In genomic region chr20:1263853-1264252, GRCh38 we compare ENCODE assay signal across 24 cellular contexts. TPM values are rescaled to one million over a fixed set of nuclear protein-coding genes. Genes with fewer than 3 reads are reported as not detected.
A peak's percentile ranks its signal among the peaks of the same experiment; 100 is the strongest.
DNase-seq lines count a peak whose midpoint lies in the region; ATAC-seq and TF ChIP-seq lines count a peak whose summit lies in the region.
"Had no signal": no experiment of that assay in that cellular context is flagged by ENCODE, and none has a peak within 500 bp of the region (broad histone marks: within the 10 kb centered on the region; RNA-seq: fewer than 3 reads in every experiment).

No MANE protein-coding gene starts in this region.

- no peak for TF ChIP-seq CTCF in cardiac fibroblast (IDR thresholded peaks at IDR 0.05; ENCODE audit: low read depth, low read length)

- H3K4me1 Mint-ChIP-seq in naive thymus-derived CD8-positive, alpha-beta T cell: peaks cover 27 to 51% (median 49%) of the 10 kb centered on the region in 4 donors

- POLR2A ChIA-PET in naive thymus-derived CD8-positive, alpha-beta T cell (lab: Charles Lee): interaction anchor here (1.1 to 1.6 kb wide), 2 partner anchors 14 to 27 kb away, joined by 3 read pairs; no protein-coding TSS in a partner anchor

- ATAC-seq in naive thymus-derived CD8-positive, alpha-beta T cell: no peak

- H3K4me3 ChIP-seq in cardiac fibroblast (replicated peaks in 1 of 2; ENCODE audit: low read depth in 2 of 2, low read length in 2 of 2): no peak overlapping the region
- H3K4me3 ChIP-seq: sigmoid colon, tibial artery had no signal

- H3K27ac Mint-ChIP-seq in naive thymus-derived CD8-positive, alpha-beta T cell: peak overlapping the region; percentile 71 to 100 (median 99)
- H3K27ac Mint-ChIP-seq: IgD-negative memory B cell had no signal

- H3K36me3 Mint-ChIP-seq in naive thymus-derived CD8-positive, alpha-beta T cell: peaks cover 0 to 4% (median 0%) of the 10 kb centered on the region in 3 donors
- H3K36me3 Mint-ChIP-seq: CD4-positive, alpha-beta memory T cell; IgD-negative memory B cell had no signal

- in situ Hi-C loops in KBM-7 (cut with MboI; ENCODE audit: low pct_unique_long_range_greater_than_20kb, low sequenced_read_pairs): no loop called here

- peaks cover 0 to 8% (median 0%) of the 10 kb centered on the region in 5 donors for H3K27me3 Mint-ChIP-seq in naive thymus-derived CD8-positive, alpha-beta T cell

- peak overlapping the region in 8 of 10 donors; percentile 28 to 97 (median 66) for H3K4me3 Mint-ChIP-seq in naive thymus-derived CD8-positive, alpha-beta T cell

- peaks cover 0 to 3% (median 0%) of the 10 kb centered on the region in 9 donors for H3K9me3 Mint-ChIP-seq in naive thymus-derived CD8-positive, alpha-beta T cell
- H3K9me3 Mint-ChIP-seq: IgD-negative memory B cell had no signal

- DNase-seq in DMS53 (lab: John Stamatoyannopoulos, UW) (peak; percentile 23), DMS53 treated with DMSO at 0.1 percent for 48 hours (lab: John Stamatoyannopoulos, UW; ENCODE audit: unreplicated experiment) (no peak), KBM-7 (peak; percentile 7), cardiac fibroblast (ENCODE audit: low read depth in 2 of 2) (peak; percentile 30 to 51), NCI-H69 (lab: John Stamatoyannopoulos, UW) (no peak), DMS79 (lab: John Stamatoyannopoulos, UW) (no peak), NCI-H1092 treated with DMSO at 0.1 percent for 48 hours (lab: John Stamatoyannopoulos, UW) (no peak)
- DNase-seq in naive thymus-derived CD8-positive, alpha-beta T cell: no peak
- DNase-seq: activated CD4-positive, alpha-beta T cell treated with anti-CD3 and anti-CD28 coated beads for 4 hours; activated T-cell treated with anti-CD3 and anti-CD28 coated beads for 4 hours; amniotic stem cell; CD4-positive, alpha-beta memory T cell; GDM1; kidney; NCI-H1105; NCI-H2227 treated with DMSO at 0.1 percent for 48 hours; SHP77 treated with DMSO at 0.1 percent for 48 hours; sigmoid colon; stimulated activated CD4-positive, alpha-beta T cell treated with anti-CD3 and anti-CD28 coated beads, Interleukin-4, amount 100 ng/mL, for 1 hour; stimulated activated CD8-positive, alpha-beta memory T cell treated with anti-CD3 and anti-CD28 coated beads, Interleukin-4, amount 100 ng/mL, for 48 hours; tibial artery had no signal

RNA-seq across cellular contexts. Expression of gene SNPH, which starts 2.2 kb away (rescaled TPM):
- total RNA-seq in naive thymus-derived CD8-positive, alpha-beta T cell: 10 to 100 TPM; 25.7 to 26.6 TPM
- 10 to 100 TPM in 1 of 3 donors, 1 to 10 TPM in 2; 5.2 to 13.5 (median 6.3) TPM for polyA plus RNA-seq in naive thymus-derived CD8-positive, alpha-beta T cell

RNA-seq across cellular contexts. Expression of gene RAD21L1, which starts 38.0 kb away (rescaled TPM):
- total RNA-seq in naive thymus-derived CD8-positive, alpha-beta T cell: under 1 TPM in 1 of 2 experiments, not detected in 1; 0.49 TPM
- not detected for polyA plus RNA-seq in naive thymus-derived CD8-positive, alpha-beta T cell
- total RNA-seq: kidney; omental fat pad; sigmoid colon; T-helper 2 cell treated with Interferon-gamma antibody and Interleukin-4, amounts not matched to agents 100 ng/mL and 5 ng/mL, for 36 hours had no signal
- polyA plus RNA-seq: CD4-positive, alpha-beta memory T cell; IgD-negative memory B cell; sigmoid colon had no signal

Comparison
In these comparisons a context has a peak if more than half of its experiments do, and no peak if none do; other contexts are left out.
1. DNase-seq: peak in DMS53 (single experiment), KBM-7 (single experiment) and cardiac fibroblast (2 of 2); none in DMS53 treated with DMSO at 0.1 percent for 48 hours (single experiment), naive thymus-derived CD8-positive, alpha-beta T cell (0 of 10), NCI-H69 (single experiment), DMS79 (single experiment) and NCI-H1092 treated with DMSO at 0.1 percent for 48 hours (single experiment).